Comparison of ENCODE assay signal across 33 cellular contexts in the genomic region with DNA sequence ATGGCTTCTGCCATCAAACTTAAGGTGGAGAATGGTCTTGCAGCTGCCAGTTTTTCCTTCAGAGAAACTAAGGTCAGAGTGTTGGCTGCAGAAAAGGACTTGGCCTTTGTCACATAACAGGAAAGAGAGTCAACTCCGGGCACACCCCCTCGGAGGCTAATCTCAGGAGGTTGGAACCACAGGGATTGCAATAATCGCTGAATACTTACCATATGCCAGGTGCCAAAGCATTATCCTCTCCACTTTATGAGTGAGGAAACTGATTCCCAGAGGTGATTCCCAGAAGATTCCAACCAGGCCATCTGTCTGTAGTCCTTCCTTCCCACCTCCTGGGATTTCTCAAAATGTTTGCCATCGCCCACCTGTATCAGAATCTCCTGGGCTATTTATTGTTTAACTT. TPM values are rescaled to one million over a fixed set of nuclear protein-coding genes. Genes with fewer than 3 reads are reported as not detected.
"Had no signal": no experiment of that assay in that cellular context is flagged by ENCODE, and none has a peak within 500 bp of the region (broad histone marks: within the 10 kb centered on the region; RNA-seq: fewer than 3 reads in every experiment).

No MANE protein-coding gene starts in this region.

- H3K4me3 Mint-ChIP-seq: activated CD4-positive, alpha-beta memory T cell treated with anti-CD3 and anti-CD28 coated beads, Interleukin-2, amount 10 ng/mL, durations not matched to agents 7 days and 5 days; activated CD4-positive, alpha-beta T cell treated with anti-CD3 and anti-CD28 coated beads for 36 hours; activated CD4-positive, alpha-beta T cell treated with anti-CD3 and anti-CD28 coated beads, Interleukin-2, amount 10 ng/mL, durations not matched to agents 7 days and 5 days; activated CD8-positive, alpha-beta memory T cell treated with anti-CD3 and anti-CD28 coated beads, Interleukin-2, amount 10 ng/mL, durations not matched to agents 7 days and 5 days; activated naive CD4-positive, alpha-beta T cell treated with anti-CD3 and anti-CD28 coated beads, Interleukin-2, amount 10 ng/mL, durations not matched to agents 7 days and 5 days; activated naive CD8-positive, alpha-beta T cell; activated naive CD8-positive, alpha-beta T cell treated with anti-CD3 and anti-CD28 coated beads, Interleukin-2, amount 50 U/mL, for 24 hours; central memory CD8-positive, alpha-beta T cell; T-helper 1 cell treated with Interleukin-12 subunit alpha and Interleukin-12 subunit beta and Interleukin-4 antibody, amounts not matched to agents 30 μg/mL and 1 μg/mL, for 36 hours; T-helper 2 cell treated with Interferon-gamma antibody and Interleukin-4, amounts not matched to agents 5 μg/mL and 100 μg/mL, for 36 hours; WTC11 had no signal

- H3K27me3 Mint-ChIP-seq: activated CD4-positive, alpha-beta memory T cell treated with anti-CD3 and anti-CD28 coated beads, Interleukin-2, amount 10 ng/mL, durations not matched to agents 7 days and 5 days; activated CD4-positive, alpha-beta T cell treated with anti-CD3 and anti-CD28 coated beads for 36 hours had no signal

- H3K36me3 Mint-ChIP-seq: activated CD8-positive, alpha-beta memory T cell treated with anti-CD3 and anti-CD28 coated beads, Interleukin-2, amount 10 ng/mL, durations not matched to agents 7 days and 5 days; activated naive CD4-positive, alpha-beta T cell treated with anti-CD3 and anti-CD28 coated beads, Interleukin-2, amount 10 ng/mL, durations not matched to agents 7 days and 5 days; activated naive CD8-positive, alpha-beta T cell; WTC11 had no signal

- H3K27ac Mint-ChIP-seq: activated CD4-positive, alpha-beta memory T cell treated with anti-CD3 and anti-CD28 coated beads, Interleukin-2, amount 10 ng/mL, durations not matched to agents 7 days and 5 days; activated CD4-positive, alpha-beta T cell treated with anti-CD3 and anti-CD28 coated beads for 36 hours; activated CD4-positive, alpha-beta T cell treated with anti-CD3 and anti-CD28 coated beads, Interleukin-2, amount 10 ng/mL, durations not matched to agents 7 days and 5 days; activated CD8-positive, alpha-beta memory T cell treated with anti-CD3 and anti-CD28 coated beads, Interleukin-2, amount 10 ng/mL, durations not matched to agents 7 days and 5 days; activated naive CD4-positive, alpha-beta T cell treated with anti-CD3 and anti-CD28 coated beads, Interleukin-2, amount 10 ng/mL, durations not matched to agents 7 days and 5 days; activated naive CD8-positive, alpha-beta T cell; activated naive CD8-positive, alpha-beta T cell treated with anti-CD3 and anti-CD28 coated beads, Interleukin-2, amount 50 U/mL, for 24 hours; T-helper 1 cell treated with Interleukin-12 subunit alpha and Interleukin-12 subunit beta and Interleukin-4 antibody, amounts not matched to agents 30 μg/mL and 1 μg/mL, for 36 hours; T-helper 2 cell treated with Interferon-gamma antibody and Interleukin-4, amounts not matched to agents 5 μg/mL and 100 μg/mL, for 36 hours; WTC11 had no signal

- H3K4me1 Mint-ChIP-seq: activated CD4-positive, alpha-beta memory T cell treated with anti-CD3 and anti-CD28 coated beads, Interleukin-2, amount 10 ng/mL, durations not matched to agents 7 days and 5 days; activated CD4-positive, alpha-beta T cell treated with anti-CD3 and anti-CD28 coated beads for 36 hours; activated CD4-positive, alpha-beta T cell treated with anti-CD3 and anti-CD28 coated beads, Interleukin-2, amount 10 ng/mL, durations not matched to agents 7 days and 5 days; activated CD8-positive, alpha-beta memory T cell treated with anti-CD3 and anti-CD28 coated beads, Interleukin-2, amount 10 ng/mL, durations not matched to agents 7 days and 5 days; activated naive CD4-positive, alpha-beta T cell treated with anti-CD3 and anti-CD28 coated beads, Interleukin-2, amount 10 ng/mL, durations not matched to agents 7 days and 5 days; activated naive CD8-positive, alpha-beta T cell treated with anti-CD3 and anti-CD28 coated beads, Interleukin-2, amount 50 U/mL, for 24 hours; central memory CD8-positive, alpha-beta T cell; WTC11 had no signal

- H3K9me3 Mint-ChIP-seq: activated CD4-positive, alpha-beta memory T cell treated with anti-CD3 and anti-CD28 coated beads, Interleukin-2, amount 10 ng/mL, durations not matched to agents 7 days and 5 days; activated CD4-positive, alpha-beta T cell treated with anti-CD3 and anti-CD28 coated beads, Interleukin-2, amount 10 ng/mL, durations not matched to agents 7 days and 5 days; activated naive CD4-positive, alpha-beta T cell treated with anti-CD3 and anti-CD28 coated beads, Interleukin-2, amount 10 ng/mL, durations not matched to agents 7 days and 5 days; activated naive CD8-positive, alpha-beta T cell treated with anti-CD3 and anti-CD28 coated beads, Interleukin-2, amount 50 U/mL, for 24 hours; central memory CD8-positive, alpha-beta T cell; T-helper 1 cell treated with Interleukin-12 subunit alpha and Interleukin-12 subunit beta and Interleukin-4 antibody, amounts not matched to agents 30 μg/mL and 1 μg/mL, for 36 hours; T-helper 2 cell treated with Interferon-gamma antibody and Interleukin-4, amounts not matched to agents 5 μg/mL and 100 μg/mL, for 36 hours; WTC11 had no signal

- ATAC-seq: activated CD4-positive, alpha-beta T cell treated with anti-CD3 and anti-CD28 coated beads for 36 hours; activated CD4-positive, CD25-positive, alpha-beta regulatory T cell treated with anti-CD3 and anti-CD28 coated beads, Interleukin-2, amount 50 U/mL, for 24 hours; activated CD8-positive, alpha-beta memory T cell treated with anti-CD3 and anti-CD28 coated beads, Interleukin-2, amount 10 ng/mL, durations not matched to agents 7 days and 5 days; activated naive CD8-positive, alpha-beta T cell treated with anti-CD3 and anti-CD28 coated beads, Interleukin-2, amount 50 U/mL, for 24 hours; PC-3; WTC11 had no signal

- DNase-seq: activated CD4-positive, alpha-beta memory T cell treated with anti-CD3 and anti-CD28 coated beads, Interleukin-2, amount 10 ng/mL, durations not matched to agents 7 days and 5 days; activated CD4-positive, alpha-beta T cell treated with anti-CD3 and anti-CD28 coated beads for 36 hours; activated CD4-positive, alpha-beta T cell treated with anti-CD3 and anti-CD28 coated beads, Interleukin-2, amount 10 ng/mL, durations not matched to agents 7 days and 5 days; activated CD8-positive, alpha-beta memory T cell treated with anti-CD3 and anti-CD28 coated beads for 24 hours; activated CD8-positive, alpha-beta memory T cell treated with anti-CD3 and anti-CD28 coated beads, Interleukin-2, amount 10 ng/mL, durations not matched to agents 7 days and 5 days; activated CD8-positive, alpha-beta memory T cell treated with anti-CD3 and anti-CD28 coated beads, Interleukin-2, amount 50 U/mL, for 48 hours; activated effector memory CD4-positive, alpha-beta T cell treated with Interleukin-2 at 50 U/mL for 16 hours; activated naive CD4-positive, alpha-beta T cell treated with anti-CD3 and anti-CD28 coated beads, Interleukin-2, amount 10 ng/mL, durations not matched to agents 7 days and 5 days; activated naive CD8-positive, alpha-beta T cell treated with anti-CD3 and anti-CD28 coated beads, Interleukin-2, amount 50 U/mL, for 24 hours; activated T-cell treated with anti-CD3 and anti-CD28 coated beads, Interleukin-2, amount 50 U/mL, for 48 hours; anterior cingulate cortex; brain microvascular endothelial cell; MM.1S; MV-4-11; NCI-H1092; NCI-H1417; NCI-H146; NCI-H187; NCI-H2081; NCI-H345; NCI-H526 treated with DMSO at 0.1 percent for 48 hours; NK-92 treated with Interleukin-12 subunit alpha and Interleukin-12 subunit beta, amount 100 ng/mL, for 24 hours; PC-3; Peyer's patch; RPMI8226; SHP77 treated with DMSO at 0.1 percent for 48 hours; SK-N-SH had no signal

RNA-seq across cellular contexts. Expression of a gene that starts 54.0 kb away (rescaled TPM):
- polyA plus RNA-seq: SK-N-SH had no signal
